19 cellular contexts compared by ENCODE assay signal in genomic region chr15:66491846-66492245, GRCh38. TPM values are rescaled to one million over a fixed set of nuclear protein-coding genes. Genes with fewer than 3 reads are reported as not detected.
DNase-seq lines count a peak whose midpoint lies in the region; ATAC-seq and TF ChIP-seq lines count a peak whose summit lies in the region.
"Had no signal": no experiment of that assay in that cellular context is flagged by ENCODE, and none has a peak within 500 bp of the region (broad histone marks: within the 10 kb centered on the region; RNA-seq: fewer than 3 reads in every experiment).

No MANE protein-coding gene starts in this region.

- no peak for ATAC-seq in left lobe of liver
- no peak for ATAC-seq in GM18858 (IDR thresholded peaks at IDR 0.05; ENCODE audit: unreplicated experiment)

- DNase-seq in activated naive CD4-positive, alpha-beta T cell treated with anti-CD3 and anti-CD28 coated beads, Interleukin-2, amount 10 ng/mL, durations not matched to agents 7 days and 5 days, result no peak
- DNase-seq in activated naive CD4-positive, alpha-beta T cell treated with Interleukin-2 at 50 U/mL for 16 hours, result no peak
- DNase-seq in osteocyte (ENCODE audit: extremely low spot score, unreplicated experiment), result peak; percentile 34
- DNase-seq in left lobe of liver (ENCODE audit: low spot score), result no peak
- no peak for DNase-seq in putamen (ENCODE audit: low spot score)
- DNase-seq: ACHN; AML-193; COR-L47; IMR-90; NCI-H1417 treated with DMSO at 0.1 percent for 48 hours; NCI-H1930; NCI-H446; NCI-H69; NK-92 treated with Interleukin-12 subunit alpha and Interleukin-12 subunit beta, amount 100 ng/mL, for 24 hours; RPMI8226 had no signal

- no peak overlapping the region for H3K4me3 Mint-ChIP-seq in activated naive CD4-positive, alpha-beta T cell treated with anti-CD3 and anti-CD28 coated beads, Interleukin-2, amount 10 ng/mL, durations not matched to agents 7 days and 5 days
- H3K4me3 Mint-ChIP-seq in activated naive CD8-positive, alpha-beta T cell, result no peak overlapping the region
- no peak overlapping the region for H3K4me3 Mint-ChIP-seq in osteocyte (ENCODE audit: unreplicated experiment)

- H3K27me3 Mint-ChIP-seq in activated naive CD4-positive, alpha-beta T cell treated with anti-CD3 and anti-CD28 coated beads, Interleukin-2, amount 10 ng/mL, durations not matched to agents 7 days and 5 days, result no peaks in the 10 kb centered on the region
- no peaks in the 10 kb centered on the region for H3K27me3 Mint-ChIP-seq in activated naive CD8-positive, alpha-beta T cell
- no peaks in the 10 kb centered on the region for H3K27me3 Mint-ChIP-seq in osteocyte (ENCODE audit: unreplicated experiment)

- no peaks in the 10 kb centered on the region for H3K9me3 Mint-ChIP-seq in activated naive CD4-positive, alpha-beta T cell treated with anti-CD3 and anti-CD28 coated beads, Interleukin-2, amount 10 ng/mL, durations not matched to agents 7 days and 5 days
- H3K9me3 Mint-ChIP-seq in activated naive CD8-positive, alpha-beta T cell (ENCODE audit: low read depth), result no peaks in the 10 kb centered on the region
- H3K9me3 Mint-ChIP-seq in osteocyte (ENCODE audit: unreplicated experiment), result no peaks in the 10 kb centered on the region

- CTCF ChIA-PET in activated naive CD4-positive, alpha-beta T cell treated with anti-CD3 and anti-CD28 coated beads, Interleukin-2, amount 10 ng/mL, durations not matched to agents 7 days and 5 days (lab: Charles Lee), result no interaction called here
- CTCF ChIA-PET in HEK293 (lab: Yijun Ruan, JAX), result interaction anchor here (0.6 to 0.8 kb wide), 4 partner anchors 105 to 472 kb away, joined by 3 read pairs; partner anchors contain the start of gene MAP2K1

- peak overlapping the region; percentile 37 for H3K27ac Mint-ChIP-seq in activated naive CD4-positive, alpha-beta T cell treated with anti-CD3 and anti-CD28 coated beads, Interleukin-2, amount 10 ng/mL, durations not matched to agents 7 days and 5 days
- peak overlapping the region; percentile 66 for H3K27ac Mint-ChIP-seq in activated naive CD8-positive, alpha-beta T cell
- no peak overlapping the region for H3K27ac Mint-ChIP-seq in osteocyte (ENCODE audit: unreplicated experiment)

- H3K36me3 Mint-ChIP-seq in activated naive CD4-positive, alpha-beta T cell treated with anti-CD3 and anti-CD28 coated beads, Interleukin-2, amount 10 ng/mL, durations not matched to agents 7 days and 5 days, result peaks cover 76% of the 10 kb centered on the region
- H3K36me3 Mint-ChIP-seq in activated naive CD8-positive, alpha-beta T cell, result peaks cover 10% of the 10 kb centered on the region
- peaks cover 30% of the 10 kb centered on the region for H3K36me3 Mint-ChIP-seq in osteocyte (ENCODE audit: unreplicated experiment)

- H3K36me3 ChIP-seq in HEK293 (ENCODE audit: control insufficient read depth in 2 of 2, insufficient read depth in 1 of 2, low read length in 2 of 2), result peaks cover 75 to 96% of the 10 kb centered on the region in 2 experiments

- no peak overlapping the region for H3K4me3 ChIP-seq in HEK293 (ENCODE audit: low read depth, low read length)
- H3K4me3 ChIP-seq: HAP-1 had no signal

- no peaks in the 10 kb centered on the region for H3K9me3 ChIP-seq in HEK293 (ENCODE audit: control insufficient read depth, insufficient read depth, low read depth, low read length)
- H3K9me3 ChIP-seq: HAP-1 had no signal

- peaks cover 17% of the 10 kb centered on the region for H3K4me1 Mint-ChIP-seq in activated naive CD4-positive, alpha-beta T cell treated with anti-CD3 and anti-CD28 coated beads, Interleukin-2, amount 10 ng/mL, durations not matched to agents 7 days and 5 days
- peaks cover 24% of the 10 kb centered on the region for H3K4me1 Mint-ChIP-seq in activated naive CD8-positive, alpha-beta T cell (ENCODE audit: low read depth)
- peaks cover 3% of the 10 kb centered on the region for H3K4me1 Mint-ChIP-seq in osteocyte (ENCODE audit: unreplicated experiment)

- peak overlapping the region; percentile 22; the same call in 1 of the 2 replicates for H3K27ac ChIP-seq in HEK293 (ENCODE audit: extremely low read depth, low read depth, low read length)

- peaks cover under 1% of the 10 kb centered on the region; the same call in 1 of the 2 replicates for H3K4me1 ChIP-seq in HEK293 (ENCODE audit: control insufficient read depth, insufficient read depth, low read length)

- POLR2A ChIA-PET in HEK293 (lab: Yijun Ruan, JAX), result interaction anchor here (0.5 to 1.3 kb wide), 3 partner anchors 13 to 980 kb away, joined by 3 to 7 read pairs (median 4); partner anchors contain the start of genes MAP2K1, RPL4 and ZWILCH

- no peak for TF ChIP-seq CTCF in HEK293 (tag by site-specific recombination; IDR thresholded peaks at IDR 0.05)
- TF ChIP-seq CTCF in osteocyte (IDR thresholded peaks at IDR 0.05), result no peak

TF ChIP-seq in HEK293, 187 proteins besides CTCF, POLR2A, EP300 and RAD21:
- TF ChIP-seq INSM2 (tag by site-specific recombination; IDR thresholded peaks at IDR 0.05) (no peak), ZNF112 (tag by site-specific recombination; IDR thresholded peaks at IDR 0.05) (no peak), ZNF114 (tag by site-specific recombination; IDR thresholded peaks at IDR 0.05) (no peak), ZFP37 (tag by site-specific recombination; IDR thresholded peaks at IDR 0.05) (no peak), ZBTB26 (tag by site-specific recombination; optimal IDR thresholded peaks at IDR 0.05) (no peak), ZBTB7A (tag by site-specific recombination; IDR thresholded peaks at IDR 0.05; ENCODE audit: low read depth) (no peak), ELK4 (IDR thresholded peaks at IDR 0.05; ENCODE audit: borderline replicate concordance, low read depth, low read length) (no peak), ZNF146 (tag by site-specific recombination; IDR thresholded peaks at IDR 0.05) (no peak), ZNF132 (tag by site-specific recombination; IDR thresholded peaks at IDR 0.05; ENCODE audit: borderline replicate concordance) (no peak)

RNA-seq across cellular contexts. Expression of gene SNAPC5, which starts 5.7 kb away (rescaled TPM):
- total RNA-seq in osteocyte (20.8 and 24.8 TPM in 2 replicates), left lobe of liver (16.3 TPM)

RNA-seq across cellular contexts. Expression of gene RPL4, which starts 12.8 kb away (rescaled TPM):
- total RNA-seq in osteocyte (2,560 and 2,646 TPM in 2 replicates), left lobe of liver (753 TPM)

RNA-seq across cellular contexts. Expression of gene ZWILCH, which starts 13.3 kb away (rescaled TPM):
- total RNA-seq in osteocyte (13.7 and 13.8 TPM in 2 replicates), left lobe of liver (3.3 TPM)
